7 cellular contexts compared by ENCODE assay signal in the genomic region with DNA sequence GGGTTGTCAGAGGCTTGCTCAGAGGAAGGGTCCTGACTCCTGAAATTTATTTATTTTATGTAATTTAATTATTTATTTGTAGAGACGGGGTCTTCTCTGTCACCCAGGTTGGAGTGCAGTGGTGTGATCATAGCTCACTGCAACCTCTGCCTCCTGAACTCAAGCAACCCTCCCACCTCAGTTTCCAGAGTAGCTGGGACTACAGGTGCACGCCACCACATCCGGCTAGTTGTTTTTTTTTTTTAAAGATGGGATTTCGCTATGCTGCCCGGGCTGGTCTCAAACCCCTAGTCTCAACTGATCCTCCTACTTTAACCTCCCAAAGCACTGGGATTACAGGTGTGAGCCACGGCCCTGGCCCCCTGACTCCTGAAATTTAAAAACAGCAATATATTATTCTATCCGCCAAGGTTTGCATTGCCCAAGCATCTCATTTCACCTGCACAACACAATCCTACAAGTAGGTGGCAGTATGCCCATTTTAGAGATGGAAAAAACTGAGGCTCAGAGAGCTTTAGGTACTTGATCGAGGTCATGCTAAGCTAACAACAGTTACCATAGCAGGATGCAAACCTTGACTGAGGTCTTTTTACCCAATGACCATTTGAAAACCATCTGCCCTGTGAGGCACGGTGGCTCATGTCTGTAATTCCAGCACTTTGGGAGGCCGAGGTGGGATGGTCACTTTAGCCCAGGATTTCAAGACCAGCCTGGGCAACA. TPM values are rescaled to one million over a fixed set of nuclear protein-coding genes. Genes with fewer than 3 reads are reported as not detected.
A peak's percentile ranks its signal among the peaks of the same experiment; 100 is the strongest.
DNase-seq lines count a peak whose midpoint lies in the region; ATAC-seq and TF ChIP-seq lines count a peak whose summit lies in the region.

No MANE protein-coding gene starts in this region.

- DNase-seq in GM10248 (ENCODE audit: extremely low spot score) (peak; percentile 76), LHCN-M2 (ENCODE audit: low read depth) (peak; percentile 56), iris pigment epithelial cell (ENCODE audit: low read depth) (peak; percentile 46)
- DNase-seq in activated CD8-positive, alpha-beta T cell treated with anti-CD3 and anti-CD28 coated beads for 36 hours, result peak; percentile 57

- no peaks in the 10 kb centered on the region for H3K9me3 Mint-ChIP-seq in activated CD8-positive, alpha-beta T cell treated with anti-CD3 and anti-CD28 coated beads for 36 hours

- POLR2A ChIA-PET in GM10248 (lab: Yijun Ruan, JAX), result no interaction called here
- POLR2A ChIA-PET in activated CD8-positive, alpha-beta T cell treated with anti-CD3 and anti-CD28 coated beads for 36 hours (lab: Charles Lee), result interaction anchor here (1.7 kb wide), 1 partner anchor 12 kb away, joined by 4 read pairs; no protein-coding TSS in a partner anchor

- peak; percentile 67 for TF ChIP-seq CTCF in GM10248 (IDR thresholded peaks at IDR 0.05; ENCODE audit: control extremely low read depth, extremely low read depth, low read depth, missing control alignments)
- TF ChIP-seq CTCF in activated CD8-positive, alpha-beta T cell treated with anti-CD3 and anti-CD28 coated beads for 36 hours (IDR thresholded peaks at IDR 0.05), result peak; percentile 79

- ATAC-seq in activated CD8-positive, alpha-beta T cell treated with anti-CD3 and anti-CD28 coated beads for 36 hours, result peak; percentile 90
- ATAC-seq in GM18498 (IDR thresholded peaks at IDR 0.05; ENCODE audit: unreplicated experiment), result no peak
- ATAC-seq in HG03139 (IDR thresholded peaks at IDR 0.05; ENCODE audit: unreplicated experiment), result no peak
- ATAC-seq in GM21737 (IDR thresholded peaks at IDR 0.05; ENCODE audit: unreplicated experiment), result no peak

- peaks cover 22% of the 10 kb centered on the region for H3K4me1 Mint-ChIP-seq in activated CD8-positive, alpha-beta T cell treated with anti-CD3 and anti-CD28 coated beads for 36 hours (ENCODE audit: low read depth)

- no peak overlapping the region for H3K4me3 Mint-ChIP-seq in activated CD8-positive, alpha-beta T cell treated with anti-CD3 and anti-CD28 coated beads for 36 hours

- no peaks in the 10 kb centered on the region for H3K27me3 Mint-ChIP-seq in activated CD8-positive, alpha-beta T cell treated with anti-CD3 and anti-CD28 coated beads for 36 hours

- intact Hi-C loops in activated CD8-positive, alpha-beta T cell treated with anti-CD3 and anti-CD28 coated beads for 36 hours (cut with micrococcal nuclease), result loop anchor here (10.0 kb wide), 1 partner anchor 438 kb away; no protein-coding TSS in a partner anchor

- CTCF ChIA-PET in GM10248 (lab: Yijun Ruan, JAX), result interaction anchor here (0.6 to 3.3 kb wide), 35 partner anchors 10 to 311 kb away, joined by 3 to 30 read pairs (median 4); a partner anchor contains a TSS
- CTCF ChIA-PET in activated CD8-positive, alpha-beta T cell treated with anti-CD3 and anti-CD28 coated beads for 36 hours (lab: Charles Lee), result interaction anchor here (0.6 to 3.8 kb wide), 25 partner anchors 8 to 459 kb away, joined by 3 to 36 read pairs (median 4); a partner anchor contains a TSS

- peaks cover 22% of the 10 kb centered on the region for H3K36me3 Mint-ChIP-seq in activated CD8-positive, alpha-beta T cell treated with anti-CD3 and anti-CD28 coated beads for 36 hours (ENCODE audit: low read depth)

- H3K27ac Mint-ChIP-seq in activated CD8-positive, alpha-beta T cell treated with anti-CD3 and anti-CD28 coated beads for 36 hours, result peak overlapping the region; percentile 73

RNA-seq across cellular contexts. Expression of a gene that starts 18.1 kb away (rescaled TPM):
- 51.4 and 54.0 TPM in 2 replicates for total RNA-seq in LHCN-M2 (2014; rRNA removed)
- polyA plus RNA-seq in LHCN-M2 (2012), result 45.4 TPM
- 10 to 100 TPM; 25.9 to 36.4 TPM for total RNA-seq in activated CD8-positive, alpha-beta T cell treated with anti-CD3 and anti-CD28 coated beads for 36 hours
